ENCODE assay signal across 31 cellular contexts in genomic region chr11:12546122-12546521, GRCh38.
"Had no signal": no experiment of that assay in that cellular context is flagged by ENCODE, and none has a peak within 500 bp of the region (broad histone marks: within the 10 kb centered on the region; RNA-seq: fewer than 3 reads in every experiment).

No MANE protein-coding gene starts in this region.

- DNase-seq: activated B cell treated with CpG ODN at 0.5 μM for 24 hours; activated CD4-positive, alpha-beta memory T cell treated with anti-CD3 and anti-CD28 coated beads for 36 hours; activated CD4-positive, alpha-beta T cell treated with anti-CD3 and anti-CD28 coated beads for 4 hours; activated CD4-positive, alpha-beta T cell treated with anti-CD3 and anti-CD28 coated beads, Interleukin-2, amount 10 ng/mL, durations not matched to agents 24 days and 14 days; activated CD4-positive, alpha-beta T cell treated with anti-CD3 and anti-CD28 coated beads, Interleukin-2, amount 50 U/mL, for 1 hour; activated CD4-positive, alpha-beta T cell treated with anti-CD3 and anti-CD28 coated beads, Interleukin-2, amount 50 U/mL, for 4 hours; activated CD4-positive, CD25-positive, alpha-beta regulatory T cell treated with anti-CD3 and anti-CD28 coated beads, Interleukin-2, amount 50 U/mL, for 72 hours; activated CD8-positive, alpha-beta memory T cell treated with anti-CD3 and anti-CD28 coated beads, Interleukin-2, amount 50 U/mL, for 4 hours; activated CD8-positive, alpha-beta T cell treated with anti-CD3 and anti-CD28 coated beads for 36 hours; activated effector memory CD4-positive, alpha-beta T cell treated with anti-CD3 and anti-CD28 coated beads, Interleukin-2, amount 50 U/mL, for 16 hours; activated gamma-delta T cell treated with Interleukin-2 at 50 U/mL for 16 hours; activated naive CD4-positive, alpha-beta T cell; activated naive CD4-positive, alpha-beta T cell treated with anti-CD3 and anti-CD28 coated beads for 36 hours; activated naive CD4-positive, alpha-beta T cell treated with anti-CD3 and anti-CD28 coated beads, Interleukin-2, amount 50 U/mL, for 16 hours; activated naive CD8-positive, alpha-beta T cell treated with anti-CD3 and anti-CD28 coated beads for 36 hours; activated T-cell treated with anti-CD3 and anti-CD28 coated beads for 4 hours; activated T-cell treated with anti-CD3 and anti-CD28 coated beads, Interleukin-2, amount 50 U/mL, for 1 hour; activated T-cell treated with anti-CD3 and anti-CD28 coated beads, Interleukin-2, amount 50 U/mL, for 4 hours; activated T-cell treated with anti-CD3 and anti-CD28 coated beads, Interleukin-2, amount 50 U/mL, for 72 hours; adrenal gland; amniotic stem cell; aorta; central memory CD4-positive, alpha-beta T cell; T-helper 1 cell; T-helper 2 cell; T-helper 9 cell had no signal

- H3K36me3 ChIP-seq: adrenal gland had no signal

- H3K4me3 ChIP-seq: adrenal gland had no signal

- H3K27me3 ChIP-seq: adrenal gland had no signal

- ATAC-seq: activated CD8-positive, alpha-beta T cell treated with anti-CD3 and anti-CD28 coated beads for 36 hours; activated naive CD4-positive, alpha-beta T cell treated with anti-CD3 and anti-CD28 coated beads, Interleukin-2, amount 50 U/mL, for 72 hours; activated T-cell treated with anti-CD3 and anti-CD28 coated beads, Interleukin-2, amount 50 U/mL, for 4 hours; activated T-cell treated with anti-CD3 and anti-CD28 coated beads, Interleukin-2, amount 50 U/mL, for 72 hours; activated T-helper 17 cell treated with anti-CD3 and anti-CD28 coated beads, Interleukin-2, amount 50 U/mL, for 72 hours had no signal

- H3K9me3 ChIP-seq: adrenal gland had no signal

- FAIRE-seq: bronchial epithelial cell, TTC549 had no signal

- H3K27ac ChIP-seq: adrenal gland, VCaP had no signal
